In genomic region chr4:1979477-1980196, GRCh38 we compare ENCODE assay signal across 20 cellular contexts. TPM values are rescaled to one million over a fixed set of nuclear protein-coding genes. Genes with fewer than 3 reads are reported as not detected.
DNase-seq lines count a peak whose midpoint lies in the region; ATAC-seq and TF ChIP-seq lines count a peak whose summit lies in the region.
"Had no signal": no experiment of that assay in that cellular context is flagged by ENCODE, and none has a peak within 500 bp of the region (broad histone marks: within the 10 kb centered on the region; RNA-seq: fewer than 3 reads in every experiment).

No MANE protein-coding gene starts in this region.

- H3K4me1 Mint-ChIP-seq in T-helper 17 cell (no peaks in the 10 kb centered on the region), immature natural killer cell (peaks cover 4% of the 10 kb centered on the region in 2 donors), progenitor cell of endocrine pancreas (ENCODE audit: low read depth) (no peaks in the 10 kb centered on the region)

- DNase-seq in activated CD8-positive, alpha-beta memory T cell treated with anti-CD3 and anti-CD28 coated beads, Interleukin-2, amount 50 U/mL, for 48 hours: peak; percentile 48
- no peak for DNase-seq in activated CD8-positive, alpha-beta memory T cell treated with anti-CD3 and anti-CD28 coated beads, Interleukin-2, amount 50 U/mL, for 4 hours
- no peak for DNase-seq in T-helper 17 cell
- DNase-seq in immature natural killer cell: no peak
- DNase-seq in progenitor cell of endocrine pancreas (ENCODE audit: low spot score, unreplicated experiment): no peak
- DNase-seq in caudate nucleus (lab: John Stamatoyannopoulos, UW): no peak
- no peak for DNase-seq in NCI-H1105 treated with DMSO at 0.1 percent for 48 hours (lab: John Stamatoyannopoulos, UW)
- DNase-seq in hepatic stellate cell (ENCODE audit: low spot score): no peak
- DNase-seq: activated naive CD4-positive, alpha-beta T cell; central memory CD4-positive, alpha-beta T cell; DMS79 treated with DMSO at 0.1 percent for 48 hours; NCI-H1048; NCI-H2107; NCI-H774; Peyer's patch; stimulated activated CD4-positive, alpha-beta T cell treated with anti-CD3 and anti-CD28 coated beads, Interleukin-12 subunit alpha, Interleukin-12 subunit beta, amount 100 ng/mL, for 4 hours; stomach had no signal

- H3K9me3 Mint-ChIP-seq in immature natural killer cell: no peaks in the 10 kb centered on the region
- H3K9me3 Mint-ChIP-seq in progenitor cell of endocrine pancreas (ENCODE audit: low read depth): no peaks in the 10 kb centered on the region

- H3K27ac ChIP-seq in caudate nucleus (ENCODE audit: low read depth, low read length): no peak overlapping the region
- H3K27ac ChIP-seq: C4-2B, Peyer's patch, psoas muscle, stomach had no signal

- H3K27me3 Mint-ChIP-seq in T-helper 17 cell (no peaks in the 10 kb centered on the region), immature natural killer cell (ENCODE audit: low read depth in 3 of 3) (peaks cover 0 to 4% (median 4%) of the 10 kb centered on the region in 3 donors), progenitor cell of endocrine pancreas (no peaks in the 10 kb centered on the region)

- H3K36me3 Mint-ChIP-seq in T-helper 17 cell (ENCODE audit: low read depth): peaks cover 2% of the 10 kb centered on the region
- peaks cover 13 to 23% (median 15%) of the 10 kb centered on the region in 3 donors for H3K36me3 Mint-ChIP-seq in immature natural killer cell
- H3K36me3 Mint-ChIP-seq in progenitor cell of endocrine pancreas (ENCODE audit: insufficient read depth): peaks cover 35% of the 10 kb centered on the region

- TF ChIP-seq CTCF in progenitor cell of endocrine pancreas (IDR thresholded peaks at IDR 0.05; ENCODE audit: unreplicated experiment): no peak

- peak overlapping the region; percentile 63 for H3K27ac Mint-ChIP-seq in T-helper 17 cell
- H3K27ac Mint-ChIP-seq in immature natural killer cell: peak overlapping the region in 4 of 6 donors; percentile 14 to 66 (median 29)
- H3K27ac Mint-ChIP-seq in progenitor cell of endocrine pancreas: peak overlapping the region; percentile 83

- ATAC-seq in T-helper 17 cell: no peak
- ATAC-seq: left lobe of liver had no signal

- H3K4me3 Mint-ChIP-seq in T-helper 17 cell: no peak overlapping the region
- no peak overlapping the region for H3K4me3 Mint-ChIP-seq in immature natural killer cell
- H3K4me3 Mint-ChIP-seq in progenitor cell of endocrine pancreas (ENCODE audit: low read depth): no peak overlapping the region

- H3K9me3 ChIP-seq in T-helper 17 cell (ENCODE audit: control insufficient read depth, low read length, poor library complexity, severe bottlenecking): no peaks in the 10 kb centered on the region
- H3K9me3 ChIP-seq: Peyer's patch, psoas muscle, stomach had no signal

RNA-seq across cellular contexts. Expression of gene NELFA, which starts 29.1 kb away (rescaled TPM):
- 10 to 100 TPM; 40.7 to 47.2 TPM for total RNA-seq in T-helper 17 cell
- 10 to 100 TPM in 2 of 3 donors, 1 to 10 TPM in 1; 6.0 to 28.6 (median 10.2) TPM for polyA plus RNA-seq in immature natural killer cell
- total RNA-seq in progenitor cell of endocrine pancreas: 52.5 and 54.2 TPM in 2 replicates

Comparison
In these comparisons a context has a peak if more than half of its experiments do, and no peak if none do; other contexts are left out.
1. H3K27ac Mint-ChIP-seq: peak in every context shown above with its lines; median percentile 83 in progenitor cell of endocrine pancreas; 63 in T-helper 17 cell; 29 in immature natural killer cell.